Comparison of ENCODE assay signal across 8 cellular contexts in the genomic region with DNA sequence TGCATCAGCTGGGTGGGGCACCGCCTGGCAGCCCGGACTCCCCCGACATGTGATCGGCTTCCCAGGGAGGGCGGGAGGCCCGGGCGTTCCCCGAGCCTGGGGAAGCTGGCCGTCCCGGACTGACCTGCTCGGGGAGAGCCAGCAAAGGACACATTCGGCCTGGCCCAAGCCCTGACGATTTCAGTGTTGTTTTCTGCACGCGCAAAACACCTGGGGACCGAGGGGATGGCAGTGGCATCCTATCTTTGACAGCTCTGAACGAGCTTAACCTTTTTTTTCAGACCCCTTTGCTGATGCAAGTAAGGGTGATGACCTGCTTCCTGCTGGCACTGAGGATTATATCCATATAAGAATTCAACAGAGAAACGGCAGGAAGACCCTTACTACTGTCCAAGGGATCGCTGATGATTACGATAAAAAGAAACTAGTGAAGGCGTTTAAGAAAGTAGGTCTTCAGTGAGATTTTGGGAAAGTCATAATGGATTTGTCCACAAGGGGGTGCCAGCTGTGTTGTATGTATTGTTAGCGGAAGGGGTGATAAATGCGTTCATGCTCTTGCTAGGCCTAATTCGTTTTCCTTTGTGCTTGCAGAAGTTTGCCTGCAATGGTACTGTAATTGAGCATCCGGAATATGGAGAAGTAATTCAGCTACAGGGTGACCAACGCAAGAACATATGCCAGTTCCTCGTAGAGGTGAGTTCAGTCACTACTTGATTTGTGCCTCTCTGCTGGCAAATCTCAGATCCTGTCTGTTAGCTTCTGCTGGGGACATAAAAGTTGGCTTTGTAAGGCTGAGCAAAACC. TPM values are rescaled to one million over a fixed set of nuclear protein-coding genes. Genes with fewer than 3 reads are reported as not detected.
DNase-seq lines count a peak whose midpoint lies in the region; ATAC-seq, FAIRE-seq and TF ChIP-seq lines count a peak whose summit lies in the region.

No MANE protein-coding gene starts in this region.

- peaks cover 75% of the 10 kb centered on the region for H3K36me3 Mint-ChIP-seq in Caco-2 (ENCODE audit: insufficient read depth, unreplicated experiment)
- peaks cover 35 to 56% of the 10 kb centered on the region in 2 donors for H3K36me3 Mint-ChIP-seq in stimulated activated naive B cell treated with anti-CD40 and anti-IgM and Interleukin-4, amounts not matched to agents 10 μg/mL and 1 μg/mL and 100 μg/mL, for 72 hours

- H3K9me3 ChIP-seq in Caco-2 (no peaks in the 10 kb centered on the region), HUES48 (ENCODE audit: control insufficient read depth, insufficient read depth, low read length) (no peaks in the 10 kb centered on the region), HepG2 (ENCODE audit: low read length) (no peaks in the 10 kb centered on the region)

- CTCF ChIA-PET in Caco-2 (lab: Charles Lee): interaction anchor here (0.7 to 3.0 kb wide), 9 partner anchors 11 to 404 kb away, joined by 3 to 34 read pairs (median 4); no protein-coding TSS in a partner anchor
- CTCF ChIA-PET in HepG2 (lab: Yijun Ruan, JAX; ENCODE audit: low intra/inter-chr PET ratio, low total read pairs): interaction anchor here (1.3 kb wide), 1 partner anchor 23 kb away, joined by 3 read pairs; no protein-coding TSS in a partner anchor

- peaks cover 14% of the 10 kb centered on the region for H3K4me1 Mint-ChIP-seq in Caco-2 (ENCODE audit: low read depth, unreplicated experiment)
- peaks cover 20 to 40% of the 10 kb centered on the region in 2 donors for H3K4me1 Mint-ChIP-seq in stimulated activated naive B cell treated with anti-CD40 and anti-IgM and Interleukin-4, amounts not matched to agents 10 μg/mL and 1 μg/mL and 100 μg/mL, for 72 hours

- POLR2A ChIA-PET in Caco-2 (lab: Charles Lee): interaction anchor here (0.5 to 2.3 kb wide), 20 partner anchors 8 to 1272 kb away, joined by 3 to 38 read pairs (median 6); partner anchors contain the start of genes FKBP10, HAP1, JUP and KLHL11
- POLR2A ChIA-PET in HepG2 (lab: Yijun Ruan, JAX): interaction anchor here (0.6 to 6.6 kb wide), 45 partner anchors 8 to 1471 kb away, joined by 3 to 443 read pairs (median 6); partner anchors contain the start of genes ACLY, CNP, FKBP10 and GAST

- H3K9me3 Mint-ChIP-seq in Caco-2 (ENCODE audit: unreplicated experiment): no peaks in the 10 kb centered on the region
- no peaks in the 10 kb centered on the region for H3K9me3 Mint-ChIP-seq in stimulated activated naive B cell treated with anti-CD40 and anti-IgM and Interleukin-4, amounts not matched to agents 10 μg/mL and 1 μg/mL and 100 μg/mL, for 72 hours

- intact Hi-C loops in Caco-2 (cut with micrococcal nuclease; ENCODE audit: unreplicated experiment): no loop called here
- intact Hi-C loops in HepG2 (cut with micrococcal nuclease; ENCODE audit: unreplicated experiment): no loop called here

- H3K27me3 ChIP-seq in Caco-2 (replicated peaks; ENCODE audit: control insufficient read depth, insufficient read depth, low read length) (no peaks in the 10 kb centered on the region), HUES48 (ENCODE audit: control insufficient read depth, insufficient read depth, low read length) (no peaks in the 10 kb centered on the region), HepG2 (ENCODE audit: control insufficient read depth in 1 of 2, insufficient read depth in 2 of 2, low read length in 2 of 2) (no peaks in the 10 kb centered on the region; a peak in 2 of 5 replicates)

- DNase-seq in Caco-2: peak in 1 of 2 experiments; percentile 72
- peak; percentile 78 to 80 for DNase-seq in cardiac fibroblast (ENCODE audit: low read depth in 2 of 2)
- peak; percentile 69 for DNase-seq in HepG2 (ENCODE audit: low spot score)
- DNase-seq in stimulated activated naive B cell treated with anti-CD40 and anti-IgM and Interleukin-4, amounts not matched to agents 10 μg/mL and 1 μg/mL and 100 μg/mL, for 72 hours: no peak
- DNase-seq in NCI-H2196 treated with DMSO at 0.1 percent for 48 hours (lab: John Stamatoyannopoulos, UW; ENCODE audit: unreplicated experiment): no peak

- no peaks in the 10 kb centered on the region for H3K27me3 Mint-ChIP-seq in Caco-2 (ENCODE audit: insufficient read depth, unreplicated experiment)
- no peaks in the 10 kb centered on the region for H3K27me3 Mint-ChIP-seq in stimulated activated naive B cell treated with anti-CD40 and anti-IgM and Interleukin-4, amounts not matched to agents 10 μg/mL and 1 μg/mL and 100 μg/mL, for 72 hours

- peak overlapping the region; percentile 97 for H3K27ac Mint-ChIP-seq in Caco-2 (ENCODE audit: unreplicated experiment)
- peak overlapping the region; percentile 100 for H3K27ac Mint-ChIP-seq in stimulated activated naive B cell treated with anti-CD40 and anti-IgM and Interleukin-4, amounts not matched to agents 10 μg/mL and 1 μg/mL and 100 μg/mL, for 72 hours

- H3K27ac ChIP-seq in HUES48 (ENCODE audit: low read depth, low read length): peak overlapping the region; percentile 99
- H3K27ac ChIP-seq in HepG2 (ENCODE audit: extremely low read length, insufficient read depth, low read length): peak overlapping the region; percentile 99

- peak overlapping the region; percentile 93 for H3K9ac ChIP-seq in HUES48 (ENCODE audit: low read depth, low read length)
- H3K9ac ChIP-seq in HepG2 (ENCODE audit: insufficient read depth, low read depth, low read length): peak overlapping the region; percentile 100

- TF ChIP-seq POLR2A in HepG2 (IDR thresholded peaks at IDR 0.05; ENCODE audit: insufficient read depth in 1 of 2, low read depth in 2 of 2, low read length in 2 of 2): no peak; a peak in 1 of 4 replicates

- peak overlapping the region; percentile 99 for H3K4me3 Mint-ChIP-seq in Caco-2 (ENCODE audit: unreplicated experiment)
- H3K4me3 Mint-ChIP-seq in stimulated activated naive B cell treated with anti-CD40 and anti-IgM and Interleukin-4, amounts not matched to agents 10 μg/mL and 1 μg/mL and 100 μg/mL, for 72 hours: peak overlapping the region; percentile 95 to 99

- WGBS in HepG2 (ENCODE audit: low lambda C conversion rate): 2% methylated on average over 24 of the region's 27 CpGs

- FAIRE-seq in HepG2 (lab: Jason Lieb, UNC): peak; percentile 42

- no peak; the same call in 1 of the 2 replicates for TF ChIP-seq RAD21 in HepG2 (CRISPR knock-in tag; IDR thresholded peaks at IDR 0.05)

- in situ Hi-C loops in HepG2 (cut with HindIII; ENCODE audit: extremely low pct_ligation_motif_present, low pct_unique_long_range_greater_than_20kb): no loop called here

- TF ChIP-seq CTCF in Caco-2 (IDR thresholded peaks at IDR 0.05; ENCODE audit: insufficient read depth in 1 of 2, low read depth in 1 of 2, low read length in 1 of 2, severe bottlenecking in 1 of 2, unreplicated experiment in 1 of 2): peak; percentile 55 to 90
- peak; percentile 59 for TF ChIP-seq CTCF in cardiac fibroblast (IDR thresholded peaks at IDR 0.05; ENCODE audit: low read depth, low read length)
- peak; percentile 73 for TF ChIP-seq CTCF in HepG2 (CRISPR knock-in tag; IDR thresholded peaks at IDR 0.05)

- BruUV-seq in Caco-2 (replicated peaks; lab: Mats Ljungman, UMichigan) (TSS peak; percentile 47), HepG2 (replicated peaks; lab: Mats Ljungman, UMichigan) (no TSS peak)

- H4K20me1 ChIP-seq in HepG2 (ENCODE audit: insufficient read depth, low read length): peaks cover 39% of the 10 kb centered on the region

- H3K79me2 ChIP-seq in HepG2 (ENCODE audit: insufficient read depth, low read length): peaks cover 18% of the 10 kb centered on the region

- H2AFZ ChIP-seq in HepG2 (ENCODE audit: low read length): no peak overlapping the region

- TF ChIP-seq EP300 in HepG2 (IDR thresholded peaks at IDR 0.05; ENCODE audit: low read depth in 2 of 2, low read length in 2 of 2): no peak
- TF ChIP-seq EP300 in HepG2 (CRISPR knock-in tag; IDR thresholded peaks at IDR 0.05; ENCODE audit: borderline replicate concordance): 0 out of 2 replicates have a peak, but pooled peaks have one; percentile 39

- H3K36me3 ChIP-seq in Caco-2 (ENCODE audit: control insufficient read depth, insufficient read depth, low read length) (peaks cover 18% of the 10 kb centered on the region), HUES48 (ENCODE audit: control insufficient read depth, insufficient read depth, low read length) (peaks cover 47% of the 10 kb centered on the region), HepG2 (replicated peaks in 1 of 2; ENCODE audit: control insufficient read depth in 1 of 2, insufficient read depth in 2 of 2, low read length in 2 of 2) (peaks cover 22 to 41% of the 10 kb centered on the region in 2 experiments)

- ATAC-seq in SK-N-SH treated with all-trans-retinoic acid at 6 μM for 48 hours (no peak), HepG2 (no peak), GM18520 (IDR thresholded peaks at IDR 0.05; ENCODE audit: unreplicated experiment) (no peak)
- ATAC-seq in stimulated activated naive B cell treated with anti-CD40 and anti-IgM and Interleukin-4, amounts not matched to agents 10 μg/mL and 1 μg/mL and 100 μg/mL, for 72 hours (replicated peaks): no peak

- H3K4me3 ChIP-seq in Caco-2 (ENCODE audit: low read depth, low read length) (peak overlapping the region; percentile 90), HUES48 (ENCODE audit: low read depth, low read length) (peak overlapping the region; percentile 83), cardiac fibroblast (replicated peaks in 1 of 2; ENCODE audit: low read depth in 2 of 2, low read length in 2 of 2) (peak overlapping the region; percentile 84 to 92), HepG2 (replicated peaks in 1 of 3; ENCODE audit: insufficient read depth in 1 of 3, low read depth in 2 of 3, low read length in 3 of 3) (peak overlapping the region; percentile 81 to 99 (median 88))

- H3K4me2 ChIP-seq in HepG2 (ENCODE audit: low read depth, low read length): peak overlapping the region; percentile 99

- H3K4me1 ChIP-seq in Caco-2 (peaks cover 8% of the 10 kb centered on the region; the same call in 1 of the 2 replicates), HUES48 (ENCODE audit: control insufficient read depth, insufficient read depth, low read length) (peaks cover 17% of the 10 kb centered on the region; the same call in 1 of the 2 replicates), HepG2 (ENCODE audit: insufficient read depth, low read length) (peaks cover 29% of the 10 kb centered on the region)

RNA-seq across cellular contexts. Expression of gene EIF1, which starts 1.0 kb away (rescaled TPM):
- total RNA-seq in Caco-2 (2022) (759 and 783 TPM in 2 replicates), HepG2 (2016; rRNA removed; fragmentation: Illumina TruSeq; extraction: Trizol) (147 and 199 TPM in 2 replicates)
- 90.4 and 105 TPM in 2 replicates for total RNA-seq in HepG2 (2016; cell fraction: cytosol; rRNA removed; fragmentation: Illumina TruSeq; extraction: Trizol; ENCODE audit: low read depth)
- 134 and 191 TPM in 2 replicates for total RNA-seq in HepG2 (2016; cell fraction: insoluble cytoplasmic fraction; rRNA removed; fragmentation: Illumina TruSeq; extraction: Trizol)
- 209 and 226 TPM in 2 replicates for total RNA-seq in HepG2 (2016; cell fraction: membrane; rRNA removed; fragmentation: Illumina TruSeq; extraction: Trizol)
- total RNA-seq in HepG2 (2016; cell fraction: nucleus; rRNA removed; fragmentation: Illumina TruSeq; extraction: Trizol): 237 and 265 TPM in 2 replicates
- polyA plus RNA-seq in HepG2 (2011; rRNA removed): 388 and 517 TPM in 2 replicates
- polyA plus RNA-seq in HepG2 (2011; cell fraction: cytosol; rRNA removed): 157 and 242 TPM in 2 replicates
- 346 and 409 TPM in 2 replicates for polyA plus RNA-seq in HepG2 (2011; cell fraction: nucleus; rRNA removed)
- polyA plus RNA-seq in HepG2 (2012): 1,096 and 1,427 TPM in 2 replicates
- 537 and 540 TPM in 2 replicates for polyA plus RNA-seq in HepG2 (2016; cell fraction: cytosol; fragmentation: Illumina TruSeq; extraction: Trizol; ENCODE audit: low read depth)
- polyA plus RNA-seq in HepG2 (2016; cell fraction: insoluble cytoplasmic fraction; fragmentation: Illumina TruSeq; extraction: Trizol; ENCODE audit: low read depth): 606 and 702 TPM in 2 replicates
- polyA plus RNA-seq in HepG2 (2016; cell fraction: membrane; fragmentation: Illumina TruSeq; extraction: Trizol; ENCODE audit: low read depth): 490 and 548 TPM in 2 replicates
- polyA plus RNA-seq in HepG2 (2016; cell fraction: nucleus; fragmentation: Illumina TruSeq; extraction: Trizol; ENCODE audit: insufficient read depth, low read depth): 691 and 695 TPM in 2 replicates
- 70.2 and 87.8 TPM in 2 replicates for polyA minus RNA-seq in HepG2 (2011; rRNA and poly(A)+ RNA removed; ENCODE audit: low replicate concordance)
- 159 and 198 TPM in 2 replicates for polyA minus RNA-seq in HepG2 (2011; cell fraction: cytosol; rRNA and poly(A)+ RNA removed)
- polyA minus RNA-seq in HepG2 (2011; cell fraction: nucleus; rRNA and poly(A)+ RNA removed): 333 and 395 TPM in 2 replicates

RNA-seq across cellular contexts. Expression of gene GAST, which starts 22.4 kb away (rescaled TPM):
- total RNA-seq in Caco-2 (2022) (0.75 TPM in 1 of 2 replicates, not detected in the other), HepG2 (2016; rRNA removed; fragmentation: Illumina TruSeq; extraction: Trizol) (0.42 TPM in 1 of 2 replicates, not detected in the other)
- total RNA-seq in HepG2 (2016; cell fraction: cytosol; rRNA removed; fragmentation: Illumina TruSeq; extraction: Trizol; ENCODE audit: low read depth): not detected in 2 replicates
- 0.52 TPM in 1 of 2 replicates, not detected in the other for total RNA-seq in HepG2 (2016; cell fraction: insoluble cytoplasmic fraction; rRNA removed; fragmentation: Illumina TruSeq; extraction: Trizol)
- not detected in 2 replicates for total RNA-seq in HepG2 (2016; cell fraction: membrane; rRNA removed; fragmentation: Illumina TruSeq; extraction: Trizol)
- total RNA-seq in HepG2 (2016; cell fraction: nucleus; rRNA removed; fragmentation: Illumina TruSeq; extraction: Trizol): 1.4 TPM in 1 of 2 replicates, not detected in the other
- polyA plus RNA-seq in HepG2 (2011; rRNA removed): 0.32 and 0.65 TPM in 2 replicates
- polyA plus RNA-seq in HepG2 (2011; cell fraction: cytosol; rRNA removed): 0.32 and 0.93 TPM in 2 replicates
- not detected in 2 replicates for polyA plus RNA-seq in HepG2 (2011; cell fraction: nucleus; rRNA removed)
- polyA plus RNA-seq in HepG2 (2012): 0.56 and 4.9 TPM in 2 replicates
- not detected in 2 replicates for polyA plus RNA-seq in HepG2 (2016; cell fraction: cytosol; fragmentation: Illumina TruSeq; extraction: Trizol; ENCODE audit: low read depth)
- 1.1 TPM in 1 of 2 replicates, not detected in the other for polyA plus RNA-seq in HepG2 (2016; cell fraction: insoluble cytoplasmic fraction; fragmentation: Illumina TruSeq; extraction: Trizol; ENCODE audit: low read depth)
- polyA plus RNA-seq in HepG2 (2016; cell fraction: membrane; fragmentation: Illumina TruSeq; extraction: Trizol; ENCODE audit: low read depth): not detected in 2 replicates
- 1.4 TPM in 1 of 2 replicates, not detected in the other for polyA plus RNA-seq in HepG2 (2016; cell fraction: nucleus; fragmentation: Illumina TruSeq; extraction: Trizol; ENCODE audit: insufficient read depth, low read depth)
- polyA minus RNA-seq in HepG2 (2011; rRNA and poly(A)+ RNA removed; ENCODE audit: low replicate concordance): 0.58 TPM in 1 of 2 replicates, not detected in the other
- not detected in 2 replicates for polyA minus RNA-seq in HepG2 (2011; cell fraction: cytosol; rRNA and poly(A)+ RNA removed)
- not detected in 2 replicates for polyA minus RNA-seq in HepG2 (2011; cell fraction: nucleus; rRNA and poly(A)+ RNA removed)

RNA-seq across cellular contexts. Expression of gene HAP1, which starts 44.7 kb away (rescaled TPM):
- total RNA-seq in Caco-2 (2022) (3.2 and 3.3 TPM in 2 replicates), HepG2 (2016; rRNA removed; fragmentation: Illumina TruSeq; extraction: Trizol) (0.07 and 0.08 TPM in 2 replicates)
- not detected in 2 replicates for total RNA-seq in HepG2 (2016; cell fraction: cytosol; rRNA removed; fragmentation: Illumina TruSeq; extraction: Trizol; ENCODE audit: low read depth)
- 0.07 and 0.11 TPM in 2 replicates for total RNA-seq in HepG2 (2016; cell fraction: insoluble cytoplasmic fraction; rRNA removed; fragmentation: Illumina TruSeq; extraction: Trizol)
- 0.03 TPM in 1 of 2 replicates, not detected in the other for total RNA-seq in HepG2 (2016; cell fraction: membrane; rRNA removed; fragmentation: Illumina TruSeq; extraction: Trizol)
- total RNA-seq in HepG2 (2016; cell fraction: nucleus; rRNA removed; fragmentation: Illumina TruSeq; extraction: Trizol): 0.12 TPM in 1 of 2 replicates, not detected in the other
- polyA plus RNA-seq in HepG2 (2011; rRNA removed): 0.07 and 0.30 TPM in 2 replicates
- polyA plus RNA-seq in HepG2 (2011; cell fraction: cytosol; rRNA removed): 0.07 and 0.08 TPM in 2 replicates
- 1.1 TPM in 2 replicates for polyA plus RNA-seq in HepG2 (2011; cell fraction: nucleus; rRNA removed)
- polyA plus RNA-seq in HepG2 (2012): 0.13 and 0.19 TPM in 2 replicates
- not detected in 2 replicates for polyA plus RNA-seq in HepG2 (2016; cell fraction: cytosol; fragmentation: Illumina TruSeq; extraction: Trizol; ENCODE audit: low read depth)
- 0.11 TPM in 1 of 2 replicates, not detected in the other for polyA plus RNA-seq in HepG2 (2016; cell fraction: insoluble cytoplasmic fraction; fragmentation: Illumina TruSeq; extraction: Trizol; ENCODE audit: low read depth)
- not detected in 2 replicates for polyA plus RNA-seq in HepG2 (2016; cell fraction: membrane; fragmentation: Illumina TruSeq; extraction: Trizol; ENCODE audit: low read depth)
- 0.11 and 0.15 TPM in 2 replicates for polyA plus RNA-seq in HepG2 (2016; cell fraction: nucleus; fragmentation: Illumina TruSeq; extraction: Trizol; ENCODE audit: insufficient read depth, low read depth)
- polyA minus RNA-seq in HepG2 (2011; rRNA and poly(A)+ RNA removed; ENCODE audit: low replicate concordance): 0.07 TPM in 1 of 2 replicates, not detected in the other
- not detected in 2 replicates for polyA minus RNA-seq in HepG2 (2011; cell fraction: cytosol; rRNA and poly(A)+ RNA removed)
- 0.12 and 0.26 TPM in 2 replicates for polyA minus RNA-seq in HepG2 (2011; cell fraction: nucleus; rRNA and poly(A)+ RNA removed)

Comparison
In these comparisons a context has a peak if more than half of its experiments do, and no peak if none do; other contexts are left out.
1. DNase-seq: peak in cardiac fibroblast (2 of 2) and HepG2 (single experiment); none in stimulated activated naive B cell treated with anti-CD40 and anti-IgM and Interleukin-4, amounts not matched to agents 10 μg/mL and 1 μg/mL and 100 μg/mL, for 72 hours (single experiment) and NCI-H2196 treated with DMSO at 0.1 percent for 48 hours (single experiment).
2. Peak in every context shown above with its lines, with median percentiles within 50 percentile points of each other: H3K4me3 ChIP-seq and CTCF ChIP-seq.